ENCODE assay signal across 24 cellular contexts in the genomic region with DNA sequence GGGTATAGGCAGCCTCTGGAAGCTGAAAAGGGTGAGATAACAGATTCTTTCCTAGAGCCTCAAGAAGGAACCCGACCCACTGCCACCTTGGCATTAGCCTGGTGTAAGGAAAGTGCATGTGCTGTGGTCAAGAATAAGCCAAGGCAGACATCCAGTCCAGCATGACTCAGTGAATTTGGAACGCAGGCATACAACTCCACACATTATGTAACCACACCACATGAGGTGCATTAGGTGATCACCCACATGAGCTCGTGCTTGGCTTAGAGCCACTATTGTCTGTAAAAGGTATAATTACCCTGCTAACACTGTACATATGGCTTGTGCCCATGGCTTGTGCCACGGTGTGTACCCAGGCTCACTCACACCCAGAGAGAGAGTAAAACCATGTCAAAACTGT.
DNase-seq lines count a peak whose midpoint lies in the region; ATAC-seq, FAIRE-seq and TF ChIP-seq lines count a peak whose summit lies in the region.
"Had no signal": no experiment of that assay in that cellular context is flagged by ENCODE, and none has a peak within 500 bp of the region (broad histone marks: within the 10 kb centered on the region; RNA-seq: fewer than 3 reads in every experiment).

No MANE protein-coding gene starts in this region.

- H3K27me3 ChIP-seq in kidney epithelial cell (ENCODE audit: control insufficient read depth, insufficient read depth, low read length): no peaks in the 10 kb centered on the region
- H3K27me3 ChIP-seq: heart left ventricle, left lung, right lobe of liver had no signal

- ATAC-seq in HG03469 (IDR thresholded peaks at IDR 0.05; ENCODE audit: unreplicated experiment): no peak
- ATAC-seq: heart left ventricle; left lung; naive thymus-derived CD8-positive, alpha-beta T cell; right lobe of liver had no signal

- TF ChIP-seq CTCF in kidney epithelial cell (IDR thresholded peaks at IDR 0.05; ENCODE audit: insufficient read depth, low read length, poor library complexity, severe bottlenecking): no peak

- no peaks in the 10 kb centered on the region for H3K36me3 ChIP-seq in kidney epithelial cell (ENCODE audit: control insufficient read depth, insufficient read depth, low read length)
- H3K36me3 ChIP-seq: heart left ventricle, left lung, right lobe of liver had no signal

- no peak for TF ChIP-seq RAD21 in Ishikawa (IDR thresholded peaks at IDR 0.05; ENCODE audit: low read depth)

- peak; percentile 40 for DNase-seq in GM03348 (ENCODE audit: low spot score)
- DNase-seq in astrocyte of the hippocampus (ENCODE audit: low read depth, low spot score): peak; percentile 80
- peak; percentile 87 for DNase-seq in kidney epithelial cell (ENCODE audit: low read depth)
- no peak for DNase-seq in GM19239 (ENCODE audit: insufficient read length, low spot score)
- no peak for DNase-seq in posterior cingulate gyrus
- DNase-seq: activated CD4-positive, alpha-beta T cell treated with anti-CD3 and anti-CD28 coated beads for 1 hour; activated gamma-delta T cell treated with Interleukin-2 at 50 U/mL for 16 hours; activated T-cell treated with anti-CD3 and anti-CD28 coated beads, Interleukin-2, amount 50 U/mL, for 1 hour; cortex of kidney; endodermal cell; HCEC 1CT; left lung; naive thymus-derived CD8-positive, alpha-beta T cell; NCI-H1092 treated with DMSO at 0.1 percent for 48 hours; NCI-H2107; NCI-H526; right lobe of liver; stimulated activated CD4-positive, alpha-beta T cell treated with anti-CD3 and anti-CD28 coated beads, Interleukin-15, amount 100 ng/mL, for 24 hours; substantia nigra; T-helper 1 cell had no signal

- peak; percentile 42; the same call in 1 of the 2 replicates for TF ChIP-seq EP300 in Ishikawa (IDR thresholded peaks at IDR 0.05; ENCODE audit: borderline replicate concordance)

- no peak overlapping the region for H3K4me3 ChIP-seq in kidney epithelial cell (ENCODE audit: low read depth, low read length)
- H3K4me3 ChIP-seq: heart left ventricle, left lung, right lobe of liver had no signal

- FAIRE-seq in GM19239 (lab: Jason Lieb, UNC): no peak
- FAIRE-seq: HTR-8/SVneo had no signal

- intact Hi-C loops in posterior cingulate gyrus (cut with DNase I): no loop called here

TF ChIP-seq in Ishikawa, 13 proteins besides CTCF, POLR2A, EP300 and RAD21:
- TF ChIP-seq, protein P1, sequence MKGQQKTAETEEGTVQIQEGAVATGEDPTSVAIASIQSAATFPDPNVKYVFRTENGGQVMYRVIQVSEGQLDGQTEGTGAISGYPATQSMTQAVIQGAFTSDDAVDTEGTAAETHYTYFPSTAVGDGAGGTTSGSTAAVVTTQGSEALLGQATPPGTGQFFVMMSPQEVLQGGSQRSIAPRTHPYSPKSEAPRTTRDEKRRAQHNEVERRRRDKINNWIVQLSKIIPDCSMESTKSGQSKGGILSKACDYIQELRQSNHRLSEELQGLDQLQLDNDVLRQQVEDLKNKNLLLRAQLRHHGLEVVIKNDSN (IDR thresholded peaks at IDR 0.05): 0 out of 2 replicates have a peak, but pooled peaks have one; percentile 8
- TF ChIP-seq TCF12 (IDR thresholded peaks at IDR 0.05; ENCODE audit: low read depth) (no peak), TAF1 (IDR thresholded peaks at IDR 0.05; ENCODE audit: low read depth) (no peak), NFIC (IDR thresholded peaks at IDR 0.05) (peak; percentile 68), FOXM1 (IDR thresholded peaks at IDR 0.05; ENCODE audit: borderline replicate concordance, low read depth) (no peak), EGR1 (IDR thresholded peaks at IDR 0.05) (no peak)
- TF ChIP-seq, protein P2, sequence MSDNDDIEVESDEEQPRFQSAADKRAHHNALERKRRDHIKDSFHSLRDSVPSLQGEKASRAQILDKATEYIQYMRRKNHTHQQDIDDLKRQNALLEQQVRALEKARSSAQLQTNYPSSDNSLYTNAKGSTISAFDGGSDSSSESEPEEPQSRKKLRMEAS (IDR thresholded peaks at IDR 0.05): 0 out of 2 replicates have a peak, but pooled peaks have one; percentile 25
TF ChIP-seq in Ishikawa: peak in this region for 3.

Comparison
In these comparisons a context has a peak if more than half of its experiments do, and no peak if none do; other contexts are left out.
1. DNase-seq: peak in GM03348 (single experiment), astrocyte of the hippocampus (single experiment) and kidney epithelial cell (single experiment); none in GM19239 (single experiment) and posterior cingulate gyrus (0 of 10).